16 cellular contexts compared by ENCODE assay signal in the genomic region with DNA sequence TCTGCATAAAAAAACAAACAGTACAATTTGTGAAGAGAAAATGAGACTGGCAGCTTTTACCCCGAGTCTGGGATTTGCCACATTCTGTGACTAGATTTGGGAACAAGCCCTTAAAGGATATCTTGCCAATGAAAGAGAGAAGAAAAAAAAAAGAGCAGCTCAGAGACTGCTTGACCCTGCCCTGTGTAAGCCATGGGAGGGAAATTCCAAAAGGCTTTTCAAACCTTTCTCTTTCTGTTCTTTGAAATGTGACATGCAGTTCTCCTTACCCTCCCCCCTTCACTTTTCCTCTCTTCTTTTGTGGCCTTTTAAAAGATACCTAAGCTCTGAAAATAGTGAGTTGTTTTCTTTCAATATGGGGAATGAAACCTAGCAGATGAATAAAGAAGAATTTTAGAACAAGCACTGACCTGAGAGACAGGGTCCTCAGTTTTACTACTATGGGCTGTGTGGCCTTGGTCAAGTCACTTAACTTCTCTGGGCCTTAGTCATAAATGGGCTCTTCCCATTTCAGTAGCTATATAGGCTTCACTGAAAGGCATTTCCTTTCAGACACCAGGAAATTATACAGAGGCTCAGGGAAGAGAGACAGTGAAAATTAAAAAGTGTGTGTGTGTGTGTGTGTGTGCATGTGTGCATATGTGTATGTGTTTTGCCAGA. TPM values are rescaled to one million over a fixed set of nuclear protein-coding genes. Genes with fewer than 3 reads are reported as not detected.
DNase-seq lines count a peak whose midpoint lies in the region; ATAC-seq and TF ChIP-seq lines count a peak whose summit lies in the region.
"Had no signal": no experiment of that assay in that cellular context is flagged by ENCODE, and none has a peak within 500 bp of the region (broad histone marks: within the 10 kb centered on the region; RNA-seq: fewer than 3 reads in every experiment).

No MANE protein-coding gene starts in this region.

- ATAC-seq in stimulated activated memory B cell treated with anti-CD40 and anti-IgM and Interleukin-4, amounts not matched to agents 10 μg/mL and 1 μg/mL and 100 μg/mL, for 72 hours: no peak
- ATAC-seq in gastrocnemius medialis: no peak
- ATAC-seq: Panc1 had no signal

- H3K9me3 Mint-ChIP-seq in chondrocyte (ENCODE audit: low read depth) (no peaks in the 10 kb centered on the region), neural progenitor cell (no peaks in the 10 kb centered on the region)
- no peaks in the 10 kb centered on the region for H3K9me3 Mint-ChIP-seq in stimulated activated memory B cell treated with anti-CD40 and anti-IgM and Interleukin-4, amounts not matched to agents 10 μg/mL and 1 μg/mL and 100 μg/mL, for 72 hours

- peaks cover 13% of the 10 kb centered on the region for H4K20me1 ChIP-seq in neural progenitor cell (ENCODE audit: low read depth)

- WGBS in HUES64: 48% methylated on average over 1 of the region's 1 CpG

- TF ChIP-seq CTCF in chondrocyte (IDR thresholded peaks at IDR 0.05): no peak
- no peak for TF ChIP-seq CTCF in neural progenitor cell (IDR thresholded peaks at IDR 0.05)
- no peak for TF ChIP-seq CTCF in gastrocnemius medialis (IDR thresholded peaks at IDR 0.05 in 4 of 5, conservative IDR thresholded peaks at IDR 0.05 in 1 of 5)

- H3K4me1 Mint-ChIP-seq in chondrocyte (ENCODE audit: low read depth): peaks cover 76% of the 10 kb centered on the region
- peaks cover 76% of the 10 kb centered on the region for H3K4me1 Mint-ChIP-seq in neural progenitor cell
- no peaks in the 10 kb centered on the region for H3K4me1 Mint-ChIP-seq in stimulated activated memory B cell treated with anti-CD40 and anti-IgM and Interleukin-4, amounts not matched to agents 10 μg/mL and 1 μg/mL and 100 μg/mL, for 72 hours

- peaks cover 37% of the 10 kb centered on the region for H3F3A ChIP-seq in neural progenitor cell (ENCODE audit: low read depth)

- H3K27ac Mint-ChIP-seq in chondrocyte (ENCODE audit: unreplicated experiment) (peak overlapping the region; percentile 74), neural progenitor cell (peak overlapping the region; percentile 55)
- no peak overlapping the region for H3K27ac Mint-ChIP-seq in stimulated activated memory B cell treated with anti-CD40 and anti-IgM and Interleukin-4, amounts not matched to agents 10 μg/mL and 1 μg/mL and 100 μg/mL, for 72 hours

- H3K36me3 Mint-ChIP-seq in chondrocyte (ENCODE audit: low read depth) (no peaks in the 10 kb centered on the region), neural progenitor cell (peaks cover 29% of the 10 kb centered on the region)
- H3K36me3 Mint-ChIP-seq in stimulated activated memory B cell treated with anti-CD40 and anti-IgM and Interleukin-4, amounts not matched to agents 10 μg/mL and 1 μg/mL and 100 μg/mL, for 72 hours: no peaks in the 10 kb centered on the region

- H3K4me3 ChIP-seq in HUES64 (ENCODE audit: low read length) (no peak overlapping the region), neural progenitor cell (peak overlapping the region; percentile 25), gastrocnemius medialis (no peak overlapping the region)
- H3K4me3 ChIP-seq: HAP-1, SJCRH30 had no signal

- H3K4me2 ChIP-seq in neural progenitor cell: peak overlapping the region; percentile 76

- intact Hi-C loops in gastrocnemius medialis (cut with DNase I; ENCODE audit: low total_unique reads): no loop called here

- peak overlapping the region; percentile 14; the same call in 1 of the 2 replicates for H3K9ac ChIP-seq in ES-I3 (ENCODE audit: low read depth, low read length)
- H3K9ac ChIP-seq in HUES64 (ENCODE audit: low read depth, low read length): 0 out of 2 replicates have a peak overlapping the region, but pooled peaks have one; percentile 7
- no peak overlapping the region for H3K9ac ChIP-seq in neural progenitor cell

- in situ Hi-C loops in gastrocnemius medialis (cut with MboI; ENCODE audit: low sequenced_read_pairs in 4 of 4): no loop called here

- H3K4me3 Mint-ChIP-seq in chondrocyte (ENCODE audit: unreplicated experiment) (no peak overlapping the region), neural progenitor cell (peak overlapping the region; percentile 63)
- no peak overlapping the region for H3K4me3 Mint-ChIP-seq in stimulated activated memory B cell treated with anti-CD40 and anti-IgM and Interleukin-4, amounts not matched to agents 10 μg/mL and 1 μg/mL and 100 μg/mL, for 72 hours

- no peak for DNase-seq in chondrocyte (ENCODE audit: low spot score)
- peak; percentile 60 for DNase-seq in neural progenitor cell (ENCODE audit: low spot score)
- no peak for DNase-seq in gastrocnemius medialis
- DNase-seq in activated CD4-positive, CD25-positive, alpha-beta regulatory T cell (lab: John Stamatoyannopoulos, UW): no peak
- DNase-seq: ACHN, AML-193, NCI-H1105 treated with DMSO at 0.1 percent for 48 hours, NCI-H1694 treated with DMSO at 0.1 percent for 48 hours, SJCRH30 had no signal

- H3K36me3 ChIP-seq in ES-I3 (ENCODE audit: insufficient read depth, low read length) (no peaks in the 10 kb centered on the region), HUES64 (ENCODE audit: insufficient read depth, low read length) (no peaks in the 10 kb centered on the region), neural progenitor cell (peaks cover 6% of the 10 kb centered on the region), gastrocnemius medialis (no peaks in the 10 kb centered on the region)
- H3K36me3 ChIP-seq: HAP-1, SJCRH30 had no signal

- H3K9me3 ChIP-seq in ES-I3 (ENCODE audit: control insufficient read depth, insufficient read depth, low read length) (no peaks in the 10 kb centered on the region), HUES64 (ENCODE audit: insufficient read depth, low read depth, low read length) (no peaks in the 10 kb centered on the region), neural progenitor cell (ENCODE audit: low read depth) (no peaks in the 10 kb centered on the region), gastrocnemius medialis (no peaks in the 10 kb centered on the region)
- H3K9me3 ChIP-seq: HAP-1, SJCRH30 had no signal

- peak overlapping the region; percentile 55; the same call in 1 of the 2 replicates for H3K27ac ChIP-seq in HUES64 (ENCODE audit: low read depth, low read length)
- H3K27ac ChIP-seq in neural progenitor cell: peak overlapping the region; percentile 62
- H3K27ac ChIP-seq in gastrocnemius medialis: no peak overlapping the region
- H3K27ac ChIP-seq: C4-2B, SJCRH30 had no signal

- H3K4me1 ChIP-seq in ES-I3 (ENCODE audit: insufficient read depth, low read length): peaks cover 39% of the 10 kb centered on the region
- peaks cover 31% of the 10 kb centered on the region for H3K4me1 ChIP-seq in HUES64 (ENCODE audit: insufficient read depth, low read length)
- H3K4me1 ChIP-seq in neural progenitor cell: peaks cover 37% of the 10 kb centered on the region
- no peaks in the 10 kb centered on the region for H3K4me1 ChIP-seq in gastrocnemius medialis
- H3K4me1 ChIP-seq: SJCRH30 had no signal

- no peaks in the 10 kb centered on the region for H3K27me3 ChIP-seq in HUES64 (ENCODE audit: insufficient read depth, low read length)
- no peaks in the 10 kb centered on the region for H3K27me3 ChIP-seq in neural progenitor cell
- no peaks in the 10 kb centered on the region for H3K27me3 ChIP-seq in gastrocnemius medialis
- H3K27me3 ChIP-seq: SJCRH30 had no signal

- H2AFZ ChIP-seq in neural progenitor cell (replicated peaks): no peak overlapping the region

- peaks cover 66% of the 10 kb centered on the region for H3K79me2 ChIP-seq in neural progenitor cell (ENCODE audit: low read depth)

- TF ChIP-seq POLR2A in gastrocnemius medialis (IDR thresholded peaks at IDR 0.05): no peak

- H3K27me3 Mint-ChIP-seq in chondrocyte (ENCODE audit: low read depth): no peaks in the 10 kb centered on the region
- H3K27me3 Mint-ChIP-seq in neural progenitor cell (ENCODE audit: insufficient read depth, low read depth): peaks cover 8% of the 10 kb centered on the region
- peaks cover 15% of the 10 kb centered on the region for H3K27me3 Mint-ChIP-seq in stimulated activated memory B cell treated with anti-CD40 and anti-IgM and Interleukin-4, amounts not matched to agents 10 μg/mL and 1 μg/mL and 100 μg/mL, for 72 hours

RNA-seq across cellular contexts. Expression of gene CCDC160, which starts 5.1 kb away (rescaled TPM):
- polyA plus RNA-seq in HUES64 (2013, experiment 1 of 2): 7.9 TPM
- polyA plus RNA-seq in HUES64 (2013, experiment 2 of 2): 14.6 TPM
- 0.70 to 1.6 TPM (median 0.87 TPM) in 3 replicates for total RNA-seq in chondrocyte
- 18.4 and 21.6 TPM in 2 replicates for total RNA-seq in neural progenitor cell (ENCODE audit: low replicate concordance)
- total RNA-seq in gastrocnemius medialis: 1 to 10 TPM in 1 of 4 donors, under 1 TPM in 1, not detected in 2; 0.20 to 1.2 TPM
- total RNA-seq: NCI-H460 had no signal

Comparison
In these comparisons a context has a peak if more than half of its experiments do, and no peak if none do; other contexts are left out.
1. H3K27ac ChIP-seq: peak in HUES64 (single experiment) and neural progenitor cell (single experiment); none in gastrocnemius medialis (0 of 4).